ENCODE assay signal across 23 cellular contexts in the genomic region with DNA sequence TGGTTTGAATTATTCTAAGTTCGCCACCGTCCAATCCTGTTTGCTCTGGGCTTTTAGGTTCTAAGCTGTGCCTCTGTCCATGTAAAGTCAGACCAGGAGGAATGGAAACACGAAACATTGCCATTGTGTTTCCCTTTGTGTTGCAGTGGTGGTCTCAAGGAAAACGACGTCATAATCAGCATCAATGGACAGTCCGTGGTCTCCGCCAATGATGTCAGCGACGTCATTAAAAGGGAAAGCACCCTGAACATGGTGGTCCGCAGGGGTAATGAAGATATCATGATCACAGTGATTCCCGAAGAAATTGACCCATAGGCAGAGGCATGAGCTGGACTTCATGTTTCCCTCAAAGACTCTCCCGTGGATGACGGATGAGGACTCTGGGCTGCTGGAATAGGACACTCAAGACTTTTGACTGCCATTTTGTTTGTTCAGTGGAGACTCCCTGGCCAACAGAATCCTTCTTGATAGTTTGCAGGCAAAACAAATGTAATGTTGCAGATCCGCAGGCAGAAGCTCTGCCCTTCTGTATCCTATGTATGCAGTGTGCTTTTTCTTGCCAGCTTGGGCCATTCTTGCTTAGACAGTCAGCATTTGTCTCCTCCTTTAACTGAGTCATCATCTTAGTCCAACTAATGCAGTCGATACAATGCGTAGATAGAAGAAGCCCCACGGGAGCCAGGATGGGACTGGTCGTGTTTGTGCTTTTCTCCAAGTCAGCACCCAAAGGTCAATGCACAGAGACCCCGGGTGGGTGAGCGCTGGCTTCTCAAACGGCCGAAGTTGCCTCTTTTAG. TPM values are rescaled to one million over a fixed set of nuclear protein-coding genes. Genes with fewer than 3 reads are reported as not detected.
DNase-seq lines count a peak whose midpoint lies in the region; ATAC-seq, FAIRE-seq and TF ChIP-seq lines count a peak whose summit lies in the region.
"Had no signal": no experiment of that assay in that cellular context is flagged by ENCODE, and none has a peak within 500 bp of the region (broad histone marks: within the 10 kb centered on the region; RNA-seq: fewer than 3 reads in every experiment).

No MANE protein-coding gene starts in this region.

- ATAC-seq in IMR-90 (ENCODE audit: low read depth): peak; percentile 42; the same call in 1 of the 2 replicates
- ATAC-seq in HG03175 (IDR thresholded peaks at IDR 0.05; ENCODE audit: unreplicated experiment): no peak
- ATAC-seq: activated CD8-positive, alpha-beta T cell treated with anti-CD3 and anti-CD28 coated beads, Interleukin-2, amount 10 ng/mL, durations not matched to agents 7 days and 5 days; naive thymus-derived CD4-positive, alpha-beta T cell had no signal

- H3K4me1 ChIP-seq in IMR-90 (ENCODE audit: control insufficient read depth, insufficient read depth, low read length) (no peaks in the 10 kb centered on the region), stomach smooth muscle (ENCODE audit: control insufficient read depth, insufficient read depth, low read length) (peaks cover 13% of the 10 kb centered on the region)
- H3K4me1 ChIP-seq: adrenal gland had no signal

- H2BK20ac ChIP-seq in IMR-90 (ENCODE audit: low read depth, low read length): no peak overlapping the region

- H3K36me3 ChIP-seq in IMR-90 (ENCODE audit: control insufficient read depth, insufficient read depth, low read length): peaks cover 27% of the 10 kb centered on the region
- peaks cover 41 to 43% of the 10 kb centered on the region in 2 donors for H3K36me3 ChIP-seq in stomach smooth muscle (ENCODE audit: control insufficient read depth in 2 of 2, insufficient read depth in 2 of 2, low read length in 2 of 2)

- H3K27me3 ChIP-seq in IMR-90 (ENCODE audit: control insufficient read depth, insufficient read depth, low read length): no peaks in the 10 kb centered on the region
- H3K27me3 ChIP-seq in stomach smooth muscle (ENCODE audit: control insufficient read depth in 1 of 2, insufficient read depth in 2 of 2, low read length in 2 of 2): no peaks in the 10 kb centered on the region
- H3K27me3 ChIP-seq: adrenal gland had no signal

- no peak overlapping the region for H3K4me2 ChIP-seq in IMR-90 (ENCODE audit: low read depth, low read length)

- no peak overlapping the region for H3K14ac ChIP-seq in IMR-90 (replicated peaks; ENCODE audit: low read depth, low read length)

- dilution Hi-C loops in IMR-90 (cut with HindIII; ENCODE audit: low sequenced_read_pairs, unreplicated experiment): no loop called here

- H3K4me3 ChIP-seq in IMR-90 (ENCODE audit: insufficient read depth, low read depth, low read length) (no peak overlapping the region), stomach smooth muscle (ENCODE audit: low read length in 2 of 2) (no peak overlapping the region)
- H3K4me3 ChIP-seq: adrenal gland had no signal

- TF ChIP-seq RAD21 in IMR-90 (IDR thresholded peaks at IDR 0.05; ENCODE audit: low read length): no peak

- H4K8ac ChIP-seq in IMR-90 (ENCODE audit: low read depth in 2 of 2, low read length in 2 of 2): no peak overlapping the region

- H3K27ac Mint-ChIP-seq in CD14-positive monocyte: no peak overlapping the region
- H3K27ac Mint-ChIP-seq: activated CD8-positive, alpha-beta T cell treated with anti-CD3 and anti-CD28 coated beads, Interleukin-2, amount 10 ng/mL, durations not matched to agents 7 days and 5 days; H9; naive thymus-derived CD4-positive, alpha-beta T cell had no signal

- no peak overlapping the region for H3K9ac ChIP-seq in IMR-90 (ENCODE audit: low read depth, low read length)
- no peak overlapping the region for H3K9ac ChIP-seq in stomach smooth muscle (ENCODE audit: low read length in 2 of 2)

- H3K27ac ChIP-seq in IMR-90 (ENCODE audit: insufficient read depth, low read length) (no peak overlapping the region), angular gyrus (ENCODE audit: low read depth, low read length) (peak overlapping the region; percentile 53), stomach smooth muscle (ENCODE audit: low read length) (peak overlapping the region; percentile 24)
- H3K27ac ChIP-seq: adrenal gland had no signal

- TF ChIP-seq POLR2A in IMR-90 (IDR thresholded peaks at IDR 0.05; ENCODE audit: low read depth, low read length): no peak

- no peak overlapping the region for H3K56ac ChIP-seq in IMR-90 (ENCODE audit: extremely low read depth, insufficient read depth, low read length)

- POLR2A ChIA-PET in IMR-90 (lab: Charles Lee; ENCODE audit: unreplicated experiment): no interaction called here

- no peak for FAIRE-seq in RCC 7860 (lab: Jason Lieb, UNC)

- H2AK5ac ChIP-seq in IMR-90 (ENCODE audit: low read depth, low read length): no peak overlapping the region

- no peak overlapping the region for H2BK15ac ChIP-seq in IMR-90 (ENCODE audit: low read depth, low read length)

- H4K20me1 ChIP-seq in IMR-90 (ENCODE audit: insufficient read depth, low read length): no peaks in the 10 kb centered on the region

- CTCF ChIA-PET in IMR-90 (lab: Yijun Ruan, JAX): interaction anchor here (1.0 kb wide), 1 partner anchor 372 kb away, joined by 3 read pairs; no protein-coding TSS in a partner anchor

- H3K9me1 ChIP-seq in IMR-90 (ENCODE audit: insufficient read depth, low read length): peaks cover 4% of the 10 kb centered on the region

- BruUV-seq in IMR-90 (replicated peaks; lab: Mats Ljungman, UMichigan): TSS peak; percentile 100

- no peak overlapping the region for H3K18ac ChIP-seq in IMR-90 (ENCODE audit: low read depth, low read length)

- TF ChIP-seq CTCF in IMR-90 (conservative IDR thresholded peaks at IDR 0.05; ENCODE audit: low read depth, low read length) (no peak), CD14-positive monocyte (IDR thresholded peaks at IDR 0.05) (no peak)

- WGBS in IMR-90 (ENCODE audit: extremely low coverage in 2 of 2, insufficient read length in 1 of 2), 2 experiments: 94% methylated on average over 12 of the region's 22 CpGs; no CpG with 5 or more reads in 1 of the 2 experiments

- no peak overlapping the region for H4K91ac ChIP-seq in IMR-90 (ENCODE audit: insufficient read depth, low read depth, low read length)

- H2AFZ ChIP-seq in IMR-90 (replicated peaks; ENCODE audit: low read length, poor library complexity): no peak overlapping the region

- no peak overlapping the region for H2AK9ac ChIP-seq in IMR-90 (replicated peaks; ENCODE audit: low read depth, low read length, poor library complexity)

- H4K5ac ChIP-seq in IMR-90 (ENCODE audit: low read depth, low read length): no peak overlapping the region

- peaks cover 3 to 4% (median 4%) of the 10 kb centered on the region in 3 donors for H3K27me3 Mint-ChIP-seq in CD14-positive monocyte (ENCODE audit: low read depth in 3 of 3)
- H3K27me3 Mint-ChIP-seq: naive thymus-derived CD4-positive, alpha-beta T cell had no signal

- no peak overlapping the region for H3K4me3 Mint-ChIP-seq in CD14-positive monocyte
- H3K4me3 Mint-ChIP-seq: activated CD8-positive, alpha-beta T cell treated with anti-CD3 and anti-CD28 coated beads, Interleukin-2, amount 10 ng/mL, durations not matched to agents 7 days and 5 days; central memory CD8-positive, alpha-beta T cell; H9; naive thymus-derived CD4-positive, alpha-beta T cell had no signal

- DNase-seq in IMR-90 (peak; percentile 55), fibroblast of peridontal ligament (ENCODE audit: extremely low read depth) (peak; percentile 48), RCC 7860 (ENCODE audit: low spot score) (no peak), CD14-positive monocyte (ENCODE audit: low spot score) (no peak)
- DNase-seq: activated CD4-positive, CD25-positive, alpha-beta regulatory T cell treated with anti-CD3 and anti-CD28 coated beads, Interleukin-2, amount 50 U/mL, for 72 hours; activated CD8-positive, alpha-beta T cell treated with anti-CD3 and anti-CD28 coated beads, Interleukin-2, amount 10 ng/mL, durations not matched to agents 7 days and 5 days; activated gamma-delta T cell treated with Interleukin-2 at 50 U/mL for 16 hours; adrenal gland; CD8-positive, alpha-beta memory T cell; DMS53; erythroblast; GF-D8; H9; left cardiac atrium; MM.1S; naive thymus-derived CD4-positive, alpha-beta T cell; retina had no signal

- H3K9me3 ChIP-seq in IMR-90 (ENCODE audit: control insufficient read depth, insufficient read depth, low read length) (no peaks in the 10 kb centered on the region), stomach smooth muscle (ENCODE audit: control insufficient read depth in 2 of 2, low read length in 2 of 2) (no peaks in the 10 kb centered on the region)
- H3K9me3 ChIP-seq: adrenal gland had no signal

- intact Hi-C loops in IMR-90 (cut with micrococcal nuclease): no loop called here
- intact Hi-C loops in CD14-positive monocyte (cut with micrococcal nuclease): no loop called here

- H3K9me3 Mint-ChIP-seq in CD14-positive monocyte: peaks cover 0 to 3% (median 0%) of the 10 kb centered on the region in 7 donors
- H3K9me3 Mint-ChIP-seq: CD8-positive, alpha-beta memory T cell; central memory CD8-positive, alpha-beta T cell; H9 had no signal

- no peaks in the 10 kb centered on the region for H3K79me1 ChIP-seq in IMR-90 (ENCODE audit: low read depth in 1 of 2, low read length in 2 of 2)

- no peaks in the 10 kb centered on the region for H3K36me3 Mint-ChIP-seq in CD14-positive monocyte
- H3K36me3 Mint-ChIP-seq: CD8-positive, alpha-beta memory T cell; naive thymus-derived CD4-positive, alpha-beta T cell had no signal

- H2BK5ac ChIP-seq in IMR-90 (ENCODE audit: low read depth, low read length, poor library complexity, severe bottlenecking): no peak overlapping the region

- no peak overlapping the region for H2BK120ac ChIP-seq in IMR-90 (ENCODE audit: low read depth, low read length)

- H3K4me1 Mint-ChIP-seq in CD14-positive monocyte: peaks cover 4% of the 10 kb centered on the region

- in situ Hi-C loops in IMR-90 (cut with MboI; ENCODE audit: low sequenced_read_pairs): no loop called here

- no peak overlapping the region for H3K23ac ChIP-seq in IMR-90 (ENCODE audit: low read depth, low read length)

- no peak overlapping the region for H3K4ac ChIP-seq in IMR-90 (ENCODE audit: low read depth, low read length)

TF ChIP-seq in IMR-90, 13 proteins besides CTCF, POLR2A, EP300 and RAD21 (continues in another document):
- no peak for TF ChIP-seq CEBPB (IDR thresholded peaks at IDR 0.05; ENCODE audit: low read depth, low read length)

RNA-seq across cellular contexts. Expression of gene DMBT1, which starts 46.3 kb away (rescaled TPM):
- total RNA-seq in IMR-90 (2012; rRNA removed): under 0.01 TPM in 1 of 2 replicates, not detected in the other
- not detected in 2 replicates for polyA plus RNA-seq in IMR-90 (2012; rRNA removed)
- polyA plus RNA-seq in IMR-90 (2012; cell fraction: cytosol; rRNA removed): not detected in 2 replicates
- not detected in 2 replicates for polyA plus RNA-seq in IMR-90 (2012; cell fraction: nucleus; rRNA removed; ENCODE audit: low replicate concordance)
- not detected for polyA plus RNA-seq in CD14-positive monocyte
- total RNA-seq: activated CD8-positive, alpha-beta T cell treated with anti-CD3 and anti-CD28 coated beads, Interleukin-2, amount 10 ng/mL, durations not matched to agents 7 days and 5 days; CD8-positive, alpha-beta memory T cell; left cardiac atrium; naive thymus-derived CD4-positive, alpha-beta T cell had no signal
- polyA plus RNA-seq: CD8-positive, alpha-beta memory T cell; naive thymus-derived CD4-positive, alpha-beta T cell had no signal

RNA-seq across cellular contexts. Expression of gene HTRA1, which starts 52.9 kb away (rescaled TPM):
- total RNA-seq in IMR-90 (2012; rRNA removed): 23.1 and 28.5 TPM in 2 replicates
- polyA plus RNA-seq in IMR-90 (2012; rRNA removed): 94.9 and 108 TPM in 2 replicates
- polyA plus RNA-seq in IMR-90 (2012; cell fraction: cytosol; rRNA removed): 64.6 and 74.8 TPM in 2 replicates
- 18.9 and 71.3 TPM in 2 replicates for polyA plus RNA-seq in IMR-90 (2012; cell fraction: nucleus; rRNA removed; ENCODE audit: low replicate concordance)
- 1 to 10 TPM in 1 of 2 donors, under 1 TPM in 1; 0.84 to 4.7 TPM for polyA plus RNA-seq in CD14-positive monocyte
- total RNA-seq: activated CD8-positive, alpha-beta T cell treated with anti-CD3 and anti-CD28 coated beads, Interleukin-2, amount 10 ng/mL, durations not matched to agents 7 days and 5 days had no signal
- polyA plus RNA-seq: naive thymus-derived CD4-positive, alpha-beta T cell had no signal

RNA-seq across cellular contexts. Expression of gene ARMS2, which starts 59.8 kb away (rescaled TPM):
- total RNA-seq in IMR-90 (2012; rRNA removed): not detected in 2 replicates
- not detected in 2 replicates for polyA plus RNA-seq in IMR-90 (2012; rRNA removed)
- not detected in 2 replicates for polyA plus RNA-seq in IMR-90 (2012; cell fraction: cytosol; rRNA removed)
- polyA plus RNA-seq in IMR-90 (2012; cell fraction: nucleus; rRNA removed; ENCODE audit: low replicate concordance): 0.10 TPM in 1 of 2 replicates, not detected in the other
- not detected for polyA plus RNA-seq in CD14-positive monocyte
- total RNA-seq: activated CD8-positive, alpha-beta T cell treated with anti-CD3 and anti-CD28 coated beads, Interleukin-2, amount 10 ng/mL, durations not matched to agents 7 days and 5 days; adrenal gland; CD8-positive, alpha-beta memory T cell; H9; left cardiac atrium; naive thymus-derived CD4-positive, alpha-beta T cell; omental fat pad; subcutaneous adipose tissue had no signal
- polyA plus RNA-seq: CD8-positive, alpha-beta memory T cell; naive thymus-derived CD4-positive, alpha-beta T cell had no signal

Comparison
In these comparisons a context has a peak if more than half of its experiments do, and no peak if none do; other contexts are left out.
1. DNase-seq: peak in IMR-90 (single experiment) and fibroblast of peridontal ligament (single experiment); none in RCC 7860 (single experiment) and CD14-positive monocyte (single experiment).